ENCODE assay signal across 8 cellular contexts in genomic region chr11:1837171-1838076, GRCh38. TPM values are rescaled to one million over a fixed set of nuclear protein-coding genes. Genes with fewer than 3 reads are reported as not detected.
DNase-seq lines count a peak whose midpoint lies in the region; ATAC-seq, FAIRE-seq and TF ChIP-seq lines count a peak whose summit lies in the region.

No MANE protein-coding gene starts in this region.

- TF ChIP-seq CTCF in GM23338 (conservative IDR thresholded peaks at IDR 0.05; ENCODE audit: low read depth in 2 of 2), result peak; percentile 60 to 91
- peak; percentile 67 to 92 for TF ChIP-seq CTCF in endothelial cell of umbilical vein (IDR thresholded peaks at IDR 0.05; ENCODE audit: extremely low read depth in 1 of 2, insufficient read depth in 1 of 2, low read depth in 1 of 2, low read length in 2 of 2)
- peak; percentile 91 for TF ChIP-seq CTCF in nephron progenitor cell (IDR thresholded peaks at IDR 0.05)
- peak; percentile 67 to 84 for TF ChIP-seq CTCF in suprapubic skin (IDR thresholded peaks at IDR 0.05)

- no peak overlapping the region for H3K4me3 ChIP-seq in GM23338
- H3K4me3 ChIP-seq in endothelial cell of umbilical vein (replicated peaks in 1 of 3; ENCODE audit: insufficient read depth in 1 of 3, low read depth in 1 of 3, low read length in 3 of 3), result no peak overlapping the region
- H3K4me3 ChIP-seq in suprapubic skin, result no peak overlapping the region

- POLR2A ChIA-PET in endothelial cell of umbilical vein (lab: Charles Lee), result no interaction called here

- H3K4me1 Mint-ChIP-seq in GM23338, result 0 out of 3 replicates have a peak, but pooled peaks cover 2% of the 10 kb centered on the region
- peaks cover 10% of the 10 kb centered on the region for H3K4me1 Mint-ChIP-seq in nephron progenitor cell

- no peaks in the 10 kb centered on the region for H3F3A ChIP-seq in GM23338 (replicated peaks; ENCODE audit: low read depth)

- no peak for TF ChIP-seq POLR2A in endothelial cell of umbilical vein (IDR thresholded peaks at IDR 0.05; ENCODE audit: low read depth, low read length)
- no peak for TF ChIP-seq POLR2A in suprapubic skin (IDR thresholded peaks at IDR 0.05)

- intact Hi-C loops in endothelial cell of umbilical vein (cut with micrococcal nuclease), result loop anchor here (1.0 kb wide), 3 partner anchors 45 to 319 kb away; no protein-coding TSS in a partner anchor

- dilution Hi-C loops in endothelial cell of umbilical vein (cut with MboI; ENCODE audit: extremely low pct_ligation_motif_present, low sequenced_read_pairs), result no loop called here

- ATAC-seq in GM23338, result peak; percentile 89

- FAIRE-seq in endothelial cell of umbilical vein (lab: Jason Lieb, UNC), result no peak

- no peaks in the 10 kb centered on the region for H3K9me2 ChIP-seq in GM23338 (ENCODE audit: insufficient read depth)

- CTCF ChIA-PET in endothelial cell of umbilical vein (lab: Charles Lee), result interaction anchor here (1.4 to 7.8 kb wide), 8 partner anchors 39 to 319 kb away, joined by 5 to 623 read pairs (median 15); no protein-coding TSS in a partner anchor

- no peaks in the 10 kb centered on the region for H3K36me3 Mint-ChIP-seq in GM23338 (ENCODE audit: low read depth)
- H3K36me3 Mint-ChIP-seq in nephron progenitor cell (ENCODE audit: low read depth), result no peaks in the 10 kb centered on the region

- no peaks in the 10 kb centered on the region for H3K9me3 Mint-ChIP-seq in GM23338
- no peaks in the 10 kb centered on the region for H3K9me3 Mint-ChIP-seq in nephron progenitor cell

- H3K27me3 ChIP-seq in GM23338 (ENCODE audit: insufficient read depth), result no peaks in the 10 kb centered on the region
- H3K27me3 ChIP-seq in endothelial cell of umbilical vein (ENCODE audit: control insufficient read depth in 2 of 2, insufficient read depth in 2 of 2, low read length in 2 of 2), result no peaks in the 10 kb centered on the region
- H3K27me3 ChIP-seq in suprapubic skin, result no peaks in the 10 kb centered on the region

- H3K9ac ChIP-seq in endothelial cell of umbilical vein (replicated peaks; ENCODE audit: extremely low read depth, insufficient read depth, low read length), result no peak overlapping the region

- H3K9me3 ChIP-seq in endothelial cell of umbilical vein (replicated peaks; ENCODE audit: control insufficient read depth, insufficient read depth, low read length) (no peaks in the 10 kb centered on the region), suprapubic skin (no peaks in the 10 kb centered on the region)

- no peak overlapping the region for H3K4me3 Mint-ChIP-seq in GM23338
- no peak overlapping the region for H3K4me3 Mint-ChIP-seq in nephron progenitor cell

- H3K27me3 Mint-ChIP-seq in GM23338 (ENCODE audit: insufficient read depth, low read depth, poor library complexity), result peaks cover 4% of the 10 kb centered on the region
- peaks cover 12% of the 10 kb centered on the region for H3K27me3 Mint-ChIP-seq in nephron progenitor cell (ENCODE audit: low read depth, poor library complexity)

- 40% methylated on average over 12 of the region's 38 CpGs for WGBS in suprapubic skin

- H2AFZ ChIP-seq in GM23338 (peak overlapping the region; percentile 76), endothelial cell of umbilical vein (ENCODE audit: low read depth, low read length) (no peak overlapping the region)

- H3K27ac Mint-ChIP-seq in GM23338 (no peak overlapping the region), nephron progenitor cell (no peak overlapping the region)

- H3K9me1 ChIP-seq in endothelial cell of umbilical vein (replicated peaks; ENCODE audit: control insufficient read depth, extremely low read depth, insufficient read depth, low read length), result no peaks in the 10 kb centered on the region

- no peaks in the 10 kb centered on the region; the same call in 1 of the 2 replicates for H3K4me1 ChIP-seq in GM23338 (ENCODE audit: insufficient read depth)
- H3K4me1 ChIP-seq in endothelial cell of umbilical vein (ENCODE audit: control insufficient read depth, extremely low read depth, insufficient read depth, low read length), result no peaks in the 10 kb centered on the region
- peaks cover 81% of the 10 kb centered on the region for H3K4me1 ChIP-seq in suprapubic skin

- no peaks in the 10 kb centered on the region for H3K79me2 ChIP-seq in GM23338 (replicated peaks; ENCODE audit: insufficient read depth)
- no peaks in the 10 kb centered on the region for H3K79me2 ChIP-seq in endothelial cell of umbilical vein (ENCODE audit: control insufficient read depth, insufficient read depth, low read length)

- H4K20me1 ChIP-seq in GM23338 (replicated peaks; ENCODE audit: insufficient read depth) (no peaks in the 10 kb centered on the region), endothelial cell of umbilical vein (replicated peaks; ENCODE audit: control insufficient read depth, extremely low read depth, insufficient read depth, low read length) (no peaks in the 10 kb centered on the region)

- TF ChIP-seq EP300 in suprapubic skin (IDR thresholded peaks at IDR 0.05), result no peak

- H3K4me2 ChIP-seq in GM23338 (no peak overlapping the region), endothelial cell of umbilical vein (ENCODE audit: insufficient read depth, low read length) (no peak overlapping the region)

- DNase-seq in GM03348 (ENCODE audit: low spot score) (peak; percentile 82), GM23338 (ENCODE audit: low spot score) (peak; percentile 88), NCI-H2227 treated with DMSO at 0.1 percent for 48 hours (lab: John Stamatoyannopoulos, UW) (peak; percentile 27), endothelial cell of umbilical vein (ENCODE audit: low read depth, low spot score) (peak; percentile 19), nephron progenitor cell (peak; percentile 91), suprapubic skin (ENCODE audit: low spot score in 2 of 2) (no peak), NCI-H524 treated with DMSO at 0.1 percent for 48 hours (lab: John Stamatoyannopoulos, UW) (no peak)
- peak; percentile 95 for DNase-seq in activated CD8-positive, alpha-beta memory T cell treated with anti-CD3 and anti-CD28 coated beads for 24 hours

- no TSS peak for BruUV-seq in endothelial cell of umbilical vein (replicated peaks; lab: Mats Ljungman, UMichigan)

- H3K27ac ChIP-seq in GM23338 (ENCODE audit: low read depth) (no peak overlapping the region), endothelial cell of umbilical vein (ENCODE audit: insufficient read depth, low read depth, low read length) (no peak overlapping the region), suprapubic skin (no peak overlapping the region)

- H3K36me3 ChIP-seq in GM23338 (ENCODE audit: insufficient read depth) (no peaks in the 10 kb centered on the region), endothelial cell of umbilical vein (ENCODE audit: control insufficient read depth in 2 of 2, extremely low read depth in 1 of 2, insufficient read depth in 2 of 2, low read length in 2 of 2) (no peaks in the 10 kb centered on the region), suprapubic skin (no peaks in the 10 kb centered on the region)

RNA-seq across cellular contexts. Expression of gene TNNI2, which starts 1.4 kb away (rescaled TPM):
- total RNA-seq in GM23338 (2014; rRNA removed; shearing (Covaris generic)), result not detected in 2 replicates
- polyA plus RNA-seq in GM23338 (2016; fragmentation: Nextera tagmentation; extraction: Ambion mirVana) (not detected in 2 replicates), endothelial cell of umbilical vein (not detected in 2 replicates)
- total RNA-seq in endothelial cell of umbilical vein (not detected in 2 replicates), suprapubic skin (10 to 100 TPM; 17.4 to 63.6 (median 27.2) TPM)
- polyA plus RNA-seq in endothelial cell of umbilical vein (2011; cell fraction: cytosol; rRNA removed), result not detected in 2 replicates
- not detected in 2 replicates for polyA plus RNA-seq in endothelial cell of umbilical vein (2011; cell fraction: nucleus; rRNA removed)
- not detected in 2 replicates for polyA plus RNA-seq in endothelial cell of umbilical vein (2012)
- not detected in 2 replicates for polyA minus RNA-seq in endothelial cell of umbilical vein
- polyA minus RNA-seq in endothelial cell of umbilical vein (2011; cell fraction: cytosol; rRNA and poly(A)+ RNA removed), result not detected
- not detected in 2 replicates for polyA minus RNA-seq in endothelial cell of umbilical vein (2011; cell fraction: nucleus; rRNA and poly(A)+ RNA removed)

RNA-seq across cellular contexts. Expression of gene SYT8, which starts 2.6 kb away (rescaled TPM):
- not detected in 2 replicates for total RNA-seq in GM23338 (2014; rRNA removed; shearing (Covaris generic))
- polyA plus RNA-seq in GM23338 (2016; fragmentation: Nextera tagmentation; extraction: Ambion mirVana) (not detected in 2 replicates), endothelial cell of umbilical vein (not detected in 2 replicates)
- total RNA-seq in endothelial cell of umbilical vein (not detected in 2 replicates), suprapubic skin (100 to 1,000 TPM; 141 to 280 (median 193) TPM)
- polyA plus RNA-seq in endothelial cell of umbilical vein (2011; cell fraction: cytosol; rRNA removed), result not detected in 2 replicates
- polyA plus RNA-seq in endothelial cell of umbilical vein (2011; cell fraction: nucleus; rRNA removed), result not detected in 2 replicates
- polyA plus RNA-seq in endothelial cell of umbilical vein (2012), result not detected in 2 replicates
- polyA minus RNA-seq in endothelial cell of umbilical vein, result not detected in 2 replicates
- not detected for polyA minus RNA-seq in endothelial cell of umbilical vein (2011; cell fraction: cytosol; rRNA and poly(A)+ RNA removed)
- not detected in 2 replicates for polyA minus RNA-seq in endothelial cell of umbilical vein (2011; cell fraction: nucleus; rRNA and poly(A)+ RNA removed)

RNA-seq across cellular contexts. Expression of gene LSP1, which starts 15.5 kb away (rescaled TPM):
- total RNA-seq in GM23338 (2014; rRNA removed; shearing (Covaris generic)), result not detected in 2 replicates
- polyA plus RNA-seq in GM23338 (2016; fragmentation: Nextera tagmentation; extraction: Ambion mirVana), result 0.84 and 0.96 TPM in 2 replicates
- total RNA-seq in endothelial cell of umbilical vein, result not detected in 2 replicates
- polyA plus RNA-seq in endothelial cell of umbilical vein, result not detected in 2 replicates
- polyA plus RNA-seq in endothelial cell of umbilical vein (2011; cell fraction: cytosol; rRNA removed), result 0.05 TPM in 1 of 2 replicates, not detected in the other
- 0.13 TPM in 1 of 2 replicates, not detected in the other for polyA plus RNA-seq in endothelial cell of umbilical vein (2011; cell fraction: nucleus; rRNA removed)
- not detected in 2 replicates for polyA plus RNA-seq in endothelial cell of umbilical vein (2012)
- not detected in 2 replicates for polyA minus RNA-seq in endothelial cell of umbilical vein
- polyA minus RNA-seq in endothelial cell of umbilical vein (2011; cell fraction: cytosol; rRNA and poly(A)+ RNA removed), result not detected
- polyA minus RNA-seq in endothelial cell of umbilical vein (2011; cell fraction: nucleus; rRNA and poly(A)+ RNA removed), result not detected in 2 replicates
- 100 to 1,000 TPM in 2 of 4 donors, 10 to 100 TPM in 2; 70.4 to 134 (median 107) TPM for total RNA-seq in suprapubic skin

RNA-seq across cellular contexts. Expression of gene PRR33, which starts 54.3 kb away (rescaled TPM):
- 0.04 TPM in 1 of 2 replicates, not detected in the other for total RNA-seq in GM23338 (2014; rRNA removed; shearing (Covaris generic))
- not detected in 2 replicates for polyA plus RNA-seq in GM23338 (2016; fragmentation: Nextera tagmentation; extraction: Ambion mirVana)
- not detected in 2 replicates for total RNA-seq in endothelial cell of umbilical vein
- polyA plus RNA-seq in endothelial cell of umbilical vein, result not detected in 2 replicates
- not detected in 2 replicates for polyA plus RNA-seq in endothelial cell of umbilical vein (2011; cell fraction: cytosol; rRNA removed)
- not detected in 2 replicates for polyA plus RNA-seq in endothelial cell of umbilical vein (2011; cell fraction: nucleus; rRNA removed)
- polyA plus RNA-seq in endothelial cell of umbilical vein (2012), result not detected in 2 replicates
- polyA minus RNA-seq in endothelial cell of umbilical vein, result not detected in 2 replicates
- not detected for polyA minus RNA-seq in endothelial cell of umbilical vein (2011; cell fraction: cytosol; rRNA and poly(A)+ RNA removed)
- not detected in 2 replicates for polyA minus RNA-seq in endothelial cell of umbilical vein (2011; cell fraction: nucleus; rRNA and poly(A)+ RNA removed)
- not detected for total RNA-seq in suprapubic skin

Comparison
In these comparisons a context has a peak if more than half of its experiments do, and no peak if none do; other contexts are left out.
1. DNase-seq: peak in GM03348 (single experiment), GM23338 (single experiment), NCI-H2227 treated with DMSO at 0.1 percent for 48 hours (single experiment), activated CD8-positive, alpha-beta memory T cell treated with anti-CD3 and anti-CD28 coated beads for 24 hours (single experiment), endothelial cell of umbilical vein (single experiment) and nephron progenitor cell (single experiment); none in suprapubic skin (0 of 2) and NCI-H524 treated with DMSO at 0.1 percent for 48 hours (single experiment).
2. RNA of gene TNNI2, which starts 1.4 kb away (total RNA-seq): 17.4 to 63.6 TPM in suprapubic skin; not detected in GM23338 and not detected in endothelial cell of umbilical vein; every median in the first group is over 10 times any median in the second.
3. RNA of gene SYT8, which starts 2.6 kb away (total RNA-seq): 141 to 280 TPM in suprapubic skin; not detected in GM23338 and not detected in endothelial cell of umbilical vein; every median in the first group is over 100 times any median in the second.
4. RNA of gene LSP1, which starts 15.5 kb away (total RNA-seq): 70.4 to 134 TPM in suprapubic skin; not detected in endothelial cell of umbilical vein and not detected in GM23338; every median in the first group is over 10 times any median in the second.
5. Peak in every context shown above with its lines, with median percentiles within 50 percentile points of each other: CTCF ChIP-seq.